Comparison of ENCODE assay signal across 8 cellular contexts in genomic region chr20:58893355-58894151, GRCh38. TPM values are rescaled to one million over a fixed set of nuclear protein-coding genes. Genes with fewer than 3 reads are reported as not detected.
DNase-seq lines count a peak whose midpoint lies in the region; ATAC-seq and TF ChIP-seq lines count a peak whose summit lies in the region.

No MANE protein-coding gene starts in this region.

- peak overlapping the region; percentile 91 for H3K4me3 Mint-ChIP-seq in activated T-cell treated with anti-CD3 and anti-CD28 coated beads, Interleukin-2, amount 50 U/mL, for 24 hours
- H3K4me3 Mint-ChIP-seq in activated CD4-positive, alpha-beta T cell treated with anti-CD3 and anti-CD28 coated beads, Interleukin-2, amount 10 ng/mL, durations not matched to agents 7 days and 5 days: peak overlapping the region; percentile 98

- peaks cover 53% of the 10 kb centered on the region for H3K4me1 Mint-ChIP-seq in activated T-cell treated with anti-CD3 and anti-CD28 coated beads, Interleukin-2, amount 50 U/mL, for 24 hours (ENCODE audit: low read depth)
- H3K4me1 Mint-ChIP-seq in activated CD4-positive, alpha-beta T cell treated with anti-CD3 and anti-CD28 coated beads, Interleukin-2, amount 10 ng/mL, durations not matched to agents 7 days and 5 days: peaks cover 53% of the 10 kb centered on the region

- POLR2A ChIA-PET in activated CD4-positive, alpha-beta T cell treated with anti-CD3 and anti-CD28 coated beads, Interleukin-2, amount 10 ng/mL, durations not matched to agents 7 days and 5 days (lab: Charles Lee): no interaction called here

- ATAC-seq in GM18517 (IDR thresholded peaks at IDR 0.05; ENCODE audit: unreplicated experiment) (no peak), GM18858 (IDR thresholded peaks at IDR 0.05; ENCODE audit: unreplicated experiment) (no peak)

- H4K20me1 ChIP-seq in hepatocyte (ENCODE audit: insufficient read depth, poor library complexity, severe bottlenecking): peaks cover 58% of the 10 kb centered on the region

- no peak for TF ChIP-seq CTCF in hepatocyte (IDR thresholded peaks at IDR 0.05; ENCODE audit: poor library complexity)

- peaks cover 75% of the 10 kb centered on the region for H3K79me2 ChIP-seq in hepatocyte

- peak overlapping the region; percentile 97 for H3K4me3 ChIP-seq in hepatocyte

- H3K9me2 ChIP-seq in hepatocyte (replicated peaks; ENCODE audit: insufficient read depth): no peaks in the 10 kb centered on the region

- no peaks in the 10 kb centered on the region for H3K27me3 Mint-ChIP-seq in activated T-cell treated with anti-CD3 and anti-CD28 coated beads, Interleukin-2, amount 50 U/mL, for 24 hours
- no peaks in the 10 kb centered on the region for H3K27me3 Mint-ChIP-seq in activated CD4-positive, alpha-beta T cell treated with anti-CD3 and anti-CD28 coated beads, Interleukin-2, amount 10 ng/mL, durations not matched to agents 7 days and 5 days

- 33% methylated on average over 5 of the region's 5 CpGs for WGBS in hepatocyte (ENCODE audit: low lambda C conversion rate, missing lambda C conversion rate)

- H3K36me3 Mint-ChIP-seq in activated T-cell treated with anti-CD3 and anti-CD28 coated beads, Interleukin-2, amount 50 U/mL, for 24 hours (ENCODE audit: low read depth): peaks cover 62% of the 10 kb centered on the region
- peaks cover 48% of the 10 kb centered on the region for H3K36me3 Mint-ChIP-seq in activated CD4-positive, alpha-beta T cell treated with anti-CD3 and anti-CD28 coated beads, Interleukin-2, amount 10 ng/mL, durations not matched to agents 7 days and 5 days (ENCODE audit: low read depth)

- H3K36me3 ChIP-seq in hepatocyte (replicated peaks; ENCODE audit: insufficient read depth, low read depth): no peaks in the 10 kb centered on the region

- DNase-seq in activated T-cell treated with anti-CD3 and anti-CD28 coated beads, Interleukin-2, amount 50 U/mL, for 24 hours: no peak
- no peak for DNase-seq in activated T-cell treated with anti-CD3 and anti-CD28 coated beads, Interleukin-2, amount 50 U/mL, for 1 hour
- DNase-seq in activated CD4-positive, alpha-beta T cell treated with anti-CD3 and anti-CD28 coated beads, Interleukin-2, amount 10 ng/mL, durations not matched to agents 7 days and 5 days: peak; percentile 38
- DNase-seq in hepatocyte (ENCODE audit: low spot score): no peak
- peak; percentile 48 for DNase-seq in stimulated activated naive CD4-positive, alpha-beta T cell treated with Interleukin-2 at 50 U/mL for 16 hours (lab: John Stamatoyannopoulos, UW)
- no peak for DNase-seq in AML-193 (lab: John Stamatoyannopoulos, UW)

- peaks cover 45% of the 10 kb centered on the region for H3K4me1 ChIP-seq in hepatocyte (ENCODE audit: insufficient read depth)

- H3K27ac Mint-ChIP-seq in activated T-cell treated with anti-CD3 and anti-CD28 coated beads, Interleukin-2, amount 50 U/mL, for 24 hours: peak overlapping the region; percentile 95
- peak overlapping the region; percentile 99 for H3K27ac Mint-ChIP-seq in activated CD4-positive, alpha-beta T cell treated with anti-CD3 and anti-CD28 coated beads, Interleukin-2, amount 10 ng/mL, durations not matched to agents 7 days and 5 days

- H3K27me3 ChIP-seq in hepatocyte: no peaks in the 10 kb centered on the region

- H2AFZ ChIP-seq in hepatocyte: no peak overlapping the region

- H3K27ac ChIP-seq in hepatocyte: peak overlapping the region; percentile 100

- no peaks in the 10 kb centered on the region for H3K9me3 ChIP-seq in hepatocyte (ENCODE audit: low read depth)

- peak overlapping the region; percentile 83 for H3K4me2 ChIP-seq in hepatocyte

- H3K9me3 Mint-ChIP-seq in activated T-cell treated with anti-CD3 and anti-CD28 coated beads, Interleukin-2, amount 50 U/mL, for 24 hours: no peaks in the 10 kb centered on the region
- no peaks in the 10 kb centered on the region for H3K9me3 Mint-ChIP-seq in activated CD4-positive, alpha-beta T cell treated with anti-CD3 and anti-CD28 coated beads, Interleukin-2, amount 10 ng/mL, durations not matched to agents 7 days and 5 days

- CTCF ChIA-PET in activated CD4-positive, alpha-beta T cell treated with anti-CD3 and anti-CD28 coated beads, Interleukin-2, amount 10 ng/mL, durations not matched to agents 7 days and 5 days (lab: Charles Lee): no interaction called here

RNA-seq across cellular contexts. Expression of gene GNAS, which starts 41.0 kb away (rescaled TPM):
- 1,000 to 10,000 TPM; 1,022 to 1,326 TPM for total RNA-seq in activated CD4-positive, alpha-beta T cell treated with anti-CD3 and anti-CD28 coated beads, Interleukin-2, amount 10 ng/mL, durations not matched to agents 7 days and 5 days
- 841 and 897 TPM in 2 replicates for total RNA-seq in hepatocyte
- 1,649 and 1,702 TPM in 2 replicates for polyA plus RNA-seq in hepatocyte

RNA-seq across cellular contexts. Expression of gene GNAS-AS1, which starts 42.9 kb away (rescaled TPM):
- total RNA-seq in activated CD4-positive, alpha-beta T cell treated with anti-CD3 and anti-CD28 coated beads, Interleukin-2, amount 10 ng/mL, durations not matched to agents 7 days and 5 days: 1 to 10 TPM in 1 of 2 experiments, under 1 TPM in 1; 0.96 to 1.5 TPM
- total RNA-seq in hepatocyte: 0.16 TPM in 1 of 2 replicates, not detected in the other
- polyA plus RNA-seq in hepatocyte: 0.97 and 0.98 TPM in 2 replicates

Comparison
In these comparisons a context has a peak if more than half of its experiments do, and no peak if none do; other contexts are left out.
1. DNase-seq: peak in activated CD4-positive, alpha-beta T cell treated with anti-CD3 and anti-CD28 coated beads, Interleukin-2, amount 10 ng/mL, durations not matched to agents 7 days and 5 days (single experiment) and stimulated activated naive CD4-positive, alpha-beta T cell treated with Interleukin-2 at 50 U/mL for 16 hours (single experiment); none in activated T-cell treated with anti-CD3 and anti-CD28 coated beads, Interleukin-2, amount 50 U/mL, for 24 hours (single experiment), activated T-cell treated with anti-CD3 and anti-CD28 coated beads, Interleukin-2, amount 50 U/mL, for 1 hour (single experiment), hepatocyte (single experiment) and AML-193 (0 of 2).